ENCODE assay signal across 1 cellular context in genomic region chr2:38750793-38751042, GRCh38.
TF ChIP-seq lines count a peak whose summit lies in the region.

No MANE protein-coding gene starts in this region.

TF ChIP-seq in WTC11, 78 proteins besides CTCF, POLR2A, EP300 and RAD21 (continued from another document):
- TF ChIP-seq ZNF532 (CRISPR knock-in tag; IDR thresholded peaks at IDR 0.05; ENCODE audit: borderline replicate concordance) (no peak), SP1 (CRISPR knock-in tag; conservative IDR thresholded peaks at IDR 0.05) (no peak), ZNF425 (CRISPR knock-in tag; conservative IDR thresholded peaks at IDR 0.05) (no peak), ERG (CRISPR knock-in tag; IDR thresholded peaks at IDR 0.05) (no peak), JUN (CRISPR knock-in tag; IDR thresholded peaks at IDR 0.05) (no peak), ZNF416 (CRISPR knock-in tag; IDR thresholded peaks at IDR 0.05) (no peak), ATF1 (CRISPR knock-in tag; IDR thresholded peaks at IDR 0.05) (no peak), FOXP1 (CRISPR knock-in tag; IDR thresholded peaks at IDR 0.05; ENCODE audit: borderline replicate concordance) (no peak)
TF ChIP-seq in WTC11: peak in this region for 5.
